Comparison of ENCODE assay signal across 24 cellular contexts in genomic region chr10:93096901-93097300, GRCh38. TPM values are rescaled to one million over a fixed set of nuclear protein-coding genes. Genes with fewer than 3 reads are reported as not detected.
DNase-seq lines count a peak whose midpoint lies in the region; ATAC-seq and TF ChIP-seq lines count a peak whose summit lies in the region.
"Had no signal": no experiment of that assay in that cellular context is flagged by ENCODE, and none has a peak within 500 bp of the region (broad histone marks: within the 10 kb centered on the region; RNA-seq: fewer than 3 reads in every experiment).

No MANE protein-coding gene starts in this region.

- H3K27ac ChIP-seq in right atrium auricular region (no peak overlapping the region), right cardiac atrium (ENCODE audit: low read length) (no peak overlapping the region), hepatocyte (no peak overlapping the region)
- H3K27ac ChIP-seq: BLaER1, KMS-11, SJCRH30 had no signal

- peak; percentile 32 for DNase-seq in right atrium auricular region (ENCODE audit: low spot score)
- DNase-seq in right cardiac atrium = no peak
- peak; percentile 15 to 34 for DNase-seq in SHP77 (lab: John Stamatoyannopoulos, UW)
- DNase-seq in hepatocyte (ENCODE audit: low spot score) = peak; percentile 40
- no peak for DNase-seq in activated CD4-positive, alpha-beta T cell treated with anti-CD3 and anti-CD28 coated beads, Interleukin-2, amount 10 ng/mL, durations not matched to agents 7 days and 5 days
- DNase-seq in activated CD4-positive, alpha-beta T cell treated with anti-CD3 and anti-CD28 coated beads, Interleukin-2, amount 10 ng/mL, durations not matched to agents 24 days and 14 days = no peak
- no peak for DNase-seq in T-helper 2 cell treated with Interferon-gamma antibody and Interleukin-4, amounts not matched to agents 5 μg/mL and 100 μg/mL, for 36 hours (ENCODE audit: low spot score)
- DNase-seq in amniotic stem cell (lab: John Stamatoyannopoulos, UW) = no peak
- DNase-seq: CD4-positive, CD25-positive, alpha-beta regulatory T cell; DMS53; GOT3; IMR-90; MM.1S; NCI-H1048; NCI-H187; NCI-H526 treated with DMSO at 0.1 percent for 48 hours; SJCRH30 had no signal

- no peak overlapping the region for H3K4me2 ChIP-seq in hepatocyte
- H3K4me2 ChIP-seq: BLaER1, KMS-11 had no signal

- H3K9me3 ChIP-seq in right atrium auricular region (no peaks in the 10 kb centered on the region), right cardiac atrium (ENCODE audit: control insufficient read depth, low read length) (no peaks in the 10 kb centered on the region), hepatocyte (ENCODE audit: low read depth) (no peaks in the 10 kb centered on the region)
- H3K9me3 ChIP-seq: BLaER1, HAP-1, SJCRH30 had no signal

- H3K4me3 Mint-ChIP-seq in activated CD4-positive, alpha-beta T cell treated with anti-CD3 and anti-CD28 coated beads, Interleukin-2, amount 10 ng/mL, durations not matched to agents 7 days and 5 days = no peak overlapping the region
- H3K4me3 Mint-ChIP-seq in activated CD4-positive, alpha-beta T cell treated with anti-CD3 and anti-CD28 coated beads, Interleukin-2, amount 10 ng/mL, durations not matched to agents 24 days and 14 days = no peak overlapping the region
- no peak overlapping the region for H3K4me3 Mint-ChIP-seq in T-helper 2 cell treated with Interferon-gamma antibody and Interleukin-4, amounts not matched to agents 5 μg/mL and 100 μg/mL, for 36 hours
- H3K4me3 Mint-ChIP-seq: CD4-positive, CD25-positive, alpha-beta regulatory T cell had no signal

- intact Hi-C loops in right cardiac atrium (cut with DNase I) = no loop called here
- intact Hi-C loops in activated CD4-positive, alpha-beta T cell treated with anti-CD3 and anti-CD28 coated beads, Interleukin-2, amount 10 ng/mL, durations not matched to agents 24 days and 14 days (cut with micrococcal nuclease) = no loop called here

- WGBS in right cardiac atrium = 82% methylated on average over 5 of the region's 5 CpGs
- 65% methylated on average over 5 of the region's 5 CpGs for WGBS in hepatocyte (ENCODE audit: low lambda C conversion rate, missing lambda C conversion rate)

- H3K4me1 ChIP-seq in right atrium auricular region (no peaks in the 10 kb centered on the region), right cardiac atrium (ENCODE audit: control insufficient read depth, insufficient read depth, low read length) (no peaks in the 10 kb centered on the region), hepatocyte (ENCODE audit: insufficient read depth) (no peaks in the 10 kb centered on the region)
- H3K4me1 ChIP-seq: BLaER1, HAP-1, SJCRH30 had no signal

- no peaks in the 10 kb centered on the region for H3K79me2 ChIP-seq in hepatocyte

- ATAC-seq in right cardiac atrium = no peak
- ATAC-seq: SK-N-SH treated with all-trans-retinoic acid at 6 μM for 48 hours had no signal

- POLR2A ChIA-PET in activated CD4-positive, alpha-beta T cell treated with anti-CD3 and anti-CD28 coated beads, Interleukin-2, amount 10 ng/mL, durations not matched to agents 7 days and 5 days (lab: Charles Lee) = no interaction called here

- CTCF ChIA-PET in activated CD4-positive, alpha-beta T cell treated with anti-CD3 and anti-CD28 coated beads, Interleukin-2, amount 10 ng/mL, durations not matched to agents 7 days and 5 days (lab: Charles Lee) = no interaction called here

- no peaks in the 10 kb centered on the region for H4K20me1 ChIP-seq in hepatocyte (ENCODE audit: insufficient read depth, poor library complexity, severe bottlenecking)
- H4K20me1 ChIP-seq: BLaER1 had no signal

- H3K4me1 Mint-ChIP-seq in activated CD4-positive, alpha-beta T cell treated with anti-CD3 and anti-CD28 coated beads, Interleukin-2, amount 10 ng/mL, durations not matched to agents 7 days and 5 days = no peaks in the 10 kb centered on the region
- H3K4me1 Mint-ChIP-seq in activated CD4-positive, alpha-beta T cell treated with anti-CD3 and anti-CD28 coated beads, Interleukin-2, amount 10 ng/mL, durations not matched to agents 24 days and 14 days = no peaks in the 10 kb centered on the region
- H3K4me1 Mint-ChIP-seq in T-helper 2 cell treated with Interferon-gamma antibody and Interleukin-4, amounts not matched to agents 5 μg/mL and 100 μg/mL, for 36 hours (ENCODE audit: low read depth) = no peaks in the 10 kb centered on the region
- H3K4me1 Mint-ChIP-seq: CD4-positive, CD25-positive, alpha-beta regulatory T cell had no signal

- no peaks in the 10 kb centered on the region for H3K36me3 Mint-ChIP-seq in activated CD4-positive, alpha-beta T cell treated with anti-CD3 and anti-CD28 coated beads, Interleukin-2, amount 10 ng/mL, durations not matched to agents 7 days and 5 days (ENCODE audit: low read depth)
- no peaks in the 10 kb centered on the region for H3K36me3 Mint-ChIP-seq in activated CD4-positive, alpha-beta T cell treated with anti-CD3 and anti-CD28 coated beads, Interleukin-2, amount 10 ng/mL, durations not matched to agents 24 days and 14 days (ENCODE audit: low read depth)
- H3K36me3 Mint-ChIP-seq in T-helper 2 cell treated with Interferon-gamma antibody and Interleukin-4, amounts not matched to agents 5 μg/mL and 100 μg/mL, for 36 hours (ENCODE audit: low read depth) = no peaks in the 10 kb centered on the region
- H3K36me3 Mint-ChIP-seq: CD4-positive, CD25-positive, alpha-beta regulatory T cell had no signal

- H3K4me3 ChIP-seq in right atrium auricular region (no peak overlapping the region), right cardiac atrium (ENCODE audit: low read length) (no peak overlapping the region), hepatocyte (no peak overlapping the region)
- H3K4me3 ChIP-seq: BLaER1, HAP-1, SJCRH30 had no signal

- no peak overlapping the region for H3K27ac Mint-ChIP-seq in activated CD4-positive, alpha-beta T cell treated with anti-CD3 and anti-CD28 coated beads, Interleukin-2, amount 10 ng/mL, durations not matched to agents 7 days and 5 days
- H3K27ac Mint-ChIP-seq in activated CD4-positive, alpha-beta T cell treated with anti-CD3 and anti-CD28 coated beads, Interleukin-2, amount 10 ng/mL, durations not matched to agents 24 days and 14 days = no peak overlapping the region
- no peak overlapping the region for H3K27ac Mint-ChIP-seq in T-helper 2 cell treated with Interferon-gamma antibody and Interleukin-4, amounts not matched to agents 5 μg/mL and 100 μg/mL, for 36 hours

- H3K27me3 ChIP-seq in right atrium auricular region = no peaks in the 10 kb centered on the region
- H3K27me3 ChIP-seq in right cardiac atrium (ENCODE audit: control insufficient read depth, insufficient read depth) = no peaks in the 10 kb centered on the region
- no peaks in the 10 kb centered on the region for H3K27me3 ChIP-seq in hepatocyte
- H3K27me3 ChIP-seq: BLaER1, SJCRH30 had no signal

- no peaks in the 10 kb centered on the region for H3K36me3 ChIP-seq in right atrium auricular region
- H3K36me3 ChIP-seq in hepatocyte (replicated peaks; ENCODE audit: insufficient read depth, low read depth) = no peaks in the 10 kb centered on the region
- H3K36me3 ChIP-seq: BLaER1, HAP-1, SJCRH30 had no signal

- H3K9me3 Mint-ChIP-seq in activated CD4-positive, alpha-beta T cell treated with anti-CD3 and anti-CD28 coated beads, Interleukin-2, amount 10 ng/mL, durations not matched to agents 7 days and 5 days = no peaks in the 10 kb centered on the region
- H3K9me3 Mint-ChIP-seq in activated CD4-positive, alpha-beta T cell treated with anti-CD3 and anti-CD28 coated beads, Interleukin-2, amount 10 ng/mL, durations not matched to agents 24 days and 14 days = no peaks in the 10 kb centered on the region
- no peaks in the 10 kb centered on the region for H3K9me3 Mint-ChIP-seq in T-helper 2 cell treated with Interferon-gamma antibody and Interleukin-4, amounts not matched to agents 5 μg/mL and 100 μg/mL, for 36 hours

- no peak overlapping the region for H2AFZ ChIP-seq in hepatocyte

- no peaks in the 10 kb centered on the region for H3K9me2 ChIP-seq in hepatocyte (replicated peaks; ENCODE audit: insufficient read depth)

- no peak for TF ChIP-seq CTCF in right atrium auricular region (IDR thresholded peaks at IDR 0.05)
- TF ChIP-seq CTCF in hepatocyte (IDR thresholded peaks at IDR 0.05; ENCODE audit: poor library complexity) = no peak

- H3K27me3 Mint-ChIP-seq in activated CD4-positive, alpha-beta T cell treated with anti-CD3 and anti-CD28 coated beads, Interleukin-2, amount 10 ng/mL, durations not matched to agents 7 days and 5 days = peaks cover 6% of the 10 kb centered on the region
- H3K27me3 Mint-ChIP-seq in activated CD4-positive, alpha-beta T cell treated with anti-CD3 and anti-CD28 coated beads, Interleukin-2, amount 10 ng/mL, durations not matched to agents 24 days and 14 days = peaks cover 12% of the 10 kb centered on the region
- H3K27me3 Mint-ChIP-seq in T-helper 2 cell treated with Interferon-gamma antibody and Interleukin-4, amounts not matched to agents 5 μg/mL and 100 μg/mL, for 36 hours (ENCODE audit: low read depth) = peaks cover 4% of the 10 kb centered on the region

RNA-seq across cellular contexts. Expression of gene CYP26A1, which starts 23.2 kb away (rescaled TPM):
- total RNA-seq in right atrium auricular region = not detected
- total RNA-seq in right cardiac atrium = not detected
- polyA plus RNA-seq in right cardiac atrium = not detected
- 0.40 and 0.80 TPM in 2 replicates for total RNA-seq in hepatocyte
- polyA plus RNA-seq in hepatocyte = 0.69 TPM in 1 of 2 replicates, not detected in the other
- total RNA-seq in activated CD4-positive, alpha-beta T cell treated with anti-CD3 and anti-CD28 coated beads, Interleukin-2, amount 10 ng/mL, durations not matched to agents 7 days and 5 days = not detected
- not detected in 2 replicates for total RNA-seq in activated CD4-positive, alpha-beta T cell treated with anti-CD3 and anti-CD28 coated beads, Interleukin-2, amount 10 ng/mL, durations not matched to agents 24 days and 14 days
- total RNA-seq: CD4-positive, CD25-positive, alpha-beta regulatory T cell; IMR-90; NCI-H460; SJCRH30 had no signal
- polyA plus RNA-seq: AG04450; CD4-positive, CD25-positive, alpha-beta regulatory T cell had no signal

RNA-seq across cellular contexts. Expression of gene CYP26C1, which starts 36.3 kb away (rescaled TPM):
- total RNA-seq in right atrium auricular region = not detected
- under 1 TPM in 1 of 4 donors, not detected in 3; 0.09 TPM for total RNA-seq in right cardiac atrium
- polyA plus RNA-seq in right cardiac atrium = 0.02 TPM
- not detected in 2 replicates for total RNA-seq in hepatocyte
- polyA plus RNA-seq in hepatocyte = 0.06 and 0.18 TPM in 2 replicates
- under 1 TPM; 0.07 to 0.12 TPM for total RNA-seq in activated CD4-positive, alpha-beta T cell treated with anti-CD3 and anti-CD28 coated beads, Interleukin-2, amount 10 ng/mL, durations not matched to agents 7 days and 5 days
- 0.07 and 0.12 TPM in 2 replicates for total RNA-seq in activated CD4-positive, alpha-beta T cell treated with anti-CD3 and anti-CD28 coated beads, Interleukin-2, amount 10 ng/mL, durations not matched to agents 24 days and 14 days
- total RNA-seq: CD4-positive, CD25-positive, alpha-beta regulatory T cell; G401; IMR-90; SJCRH30 had no signal
- polyA plus RNA-seq: AG04450; CD4-positive, CD25-positive, alpha-beta regulatory T cell had no signal

Comparison
In these comparisons a context has a peak if more than half of its experiments do, and no peak if none do; other contexts are left out.
1. DNase-seq: peak in right atrium auricular region (single experiment), SHP77 (2 of 2) and hepatocyte (single experiment); none in right cardiac atrium (0 of 3), activated CD4-positive, alpha-beta T cell treated with anti-CD3 and anti-CD28 coated beads, Interleukin-2, amount 10 ng/mL, durations not matched to agents 7 days and 5 days (single experiment), activated CD4-positive, alpha-beta T cell treated with anti-CD3 and anti-CD28 coated beads, Interleukin-2, amount 10 ng/mL, durations not matched to agents 24 days and 14 days (single experiment), T-helper 2 cell treated with Interferon-gamma antibody and Interleukin-4, amounts not matched to agents 5 μg/mL and 100 μg/mL, for 36 hours (single experiment) and amniotic stem cell (single experiment).